18 cellular contexts compared by ENCODE assay signal in the genomic region with DNA sequence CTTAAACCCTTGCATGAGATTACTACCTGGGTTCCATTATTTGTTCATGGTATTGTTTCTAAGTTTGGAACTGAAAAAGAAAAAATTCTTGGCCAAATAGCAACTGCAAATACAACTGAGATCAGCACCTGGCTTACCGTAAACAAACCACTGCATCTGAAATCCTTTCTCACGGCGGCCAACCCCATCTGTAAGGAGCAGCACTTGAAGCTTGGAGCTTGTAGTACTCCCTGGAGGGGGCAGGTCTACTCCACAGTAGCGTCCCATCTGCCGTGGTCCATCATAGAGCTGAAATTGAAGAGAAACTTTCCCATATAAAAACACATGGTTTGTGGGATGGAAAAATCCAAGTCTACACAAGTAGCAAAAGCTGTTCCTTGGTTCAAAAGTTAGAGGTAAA.
DNase-seq lines count a peak whose midpoint lies in the region; ATAC-seq, FAIRE-seq and TF ChIP-seq lines count a peak whose summit lies in the region.
"Had no signal": no experiment of that assay in that cellular context is flagged by ENCODE, and none has a peak within 500 bp of the region (broad histone marks: within the 10 kb centered on the region; RNA-seq: fewer than 3 reads in every experiment).

No MANE protein-coding gene starts in this region.

- H3K27ac ChIP-seq in CD4-positive, CD25-positive, alpha-beta regulatory T cell (ENCODE audit: insufficient read depth, low read length, poor library complexity, severe bottlenecking): no peak overlapping the region
- no peak overlapping the region for H3K27ac ChIP-seq in H1 (ENCODE audit: low read depth, low read length)

- no peak overlapping the region for H3K4me3 Mint-ChIP-seq in CD4-positive, CD25-positive, alpha-beta regulatory T cell
- H3K4me3 Mint-ChIP-seq in activated naive CD4-positive, alpha-beta T cell treated with anti-CD3 and anti-CD28 coated beads for 36 hours: no peak overlapping the region
- H3K4me3 Mint-ChIP-seq: GM23338 had no signal

- POLR2A ChIA-PET in H1 (lab: Charles Lee; ENCODE audit: partially characterized antibody): no interaction called here

- no peak overlapping the region for H4K8ac ChIP-seq in H1 (ENCODE audit: extremely low read depth, insufficient read depth, low read length)

- H3K4me3 ChIP-seq in CD4-positive, CD25-positive, alpha-beta regulatory T cell (ENCODE audit: low read depth, low read length): no peak overlapping the region
- H3K4me3 ChIP-seq in H1 (ENCODE audit: extremely low read depth in 1 of 4, insufficient read depth in 2 of 4, low read depth in 3 of 4, low read length in 4 of 4): no peak overlapping the region
- H3K4me3 ChIP-seq: GM23338 had no signal

- no peak overlapping the region for H3K18ac ChIP-seq in H1 (ENCODE audit: extremely low read depth, low read length)

- FAIRE-seq in H1 (lab: Jason Lieb, UNC): no peak
- FAIRE-seq: GM12892 had no signal

- no peaks in the 10 kb centered on the region for H4K20me1 ChIP-seq in H1 (replicated peaks in 1 of 2; ENCODE audit: control insufficient read depth in 1 of 2, insufficient read depth in 2 of 2, low read length in 2 of 2)

- no peak for TF ChIP-seq POLR2A in H1 (IDR thresholded peaks at IDR 0.05; ENCODE audit: control extremely low read depth in 1 of 2, low read depth in 2 of 2, low read length in 2 of 2)

- H2AFZ ChIP-seq in H1 (ENCODE audit: low read length): no peak overlapping the region
- H2AFZ ChIP-seq: GM23338 had no signal

- TF ChIP-seq EP300 in H1 (IDR thresholded peaks at IDR 0.05; ENCODE audit: borderline replicate concordance in 1 of 2, low read depth in 2 of 2, low read length in 2 of 2): no peak

- no peak for TF ChIP-seq CTCF in H1 (IDR thresholded peaks at IDR 0.05; ENCODE audit: control extremely low read depth in 1 of 3, insufficient read depth in 1 of 3, low read depth in 1 of 3, low read length in 3 of 3)

- peak overlapping the region in 2 of 3 donors; percentile 55 to 62 for H3K27ac Mint-ChIP-seq in CD4-positive, CD25-positive, alpha-beta regulatory T cell
- H3K27ac Mint-ChIP-seq in activated naive CD4-positive, alpha-beta T cell treated with anti-CD3 and anti-CD28 coated beads for 36 hours: no peak overlapping the region
- H3K27ac Mint-ChIP-seq: GM23338 had no signal

- WGBS in H1 (ENCODE audit: extremely low coverage in 1 of 2, insufficient coverage in 1 of 2, insufficient read length in 1 of 2, insufficient replicate concordance in 2 of 2, low coverage in 1 of 2, low lambda C conversion rate in 2 of 2, missing lambda C conversion rate in 1 of 2), 2 experiments: 93% methylated on average over 5 of the region's 5 CpGs; no CpG with 5 or more reads in 1 of the 2 experiments

- intact Hi-C loops in activated naive CD4-positive, alpha-beta T cell treated with anti-CD3 and anti-CD28 coated beads for 36 hours (cut with micrococcal nuclease): no loop called here

- no peak overlapping the region for H3K9ac ChIP-seq in H1 (replicated peaks in 1 of 4; ENCODE audit: extremely low read depth in 1 of 4, low read depth in 3 of 4, low read length in 3 of 4)

- H2BK5ac ChIP-seq in H1 (ENCODE audit: low read depth, low read length): no peak overlapping the region

- H3K9me3 ChIP-seq in CD4-positive, CD25-positive, alpha-beta regulatory T cell (ENCODE audit: control insufficient read depth in 2 of 2, low read length in 2 of 2): no peaks in the 10 kb centered on the region
- H3K9me3 ChIP-seq in H1 (ENCODE audit: insufficient read depth in 2 of 2, low read depth in 1 of 2, low read length in 1 of 2): no peaks in the 10 kb centered on the region

- H3K79me2 ChIP-seq in H1 (ENCODE audit: control insufficient read depth in 1 of 2, insufficient read depth in 2 of 2, low read length in 2 of 2): no peaks in the 10 kb centered on the region

- no peaks in the 10 kb centered on the region for H3K36me3 ChIP-seq in CD4-positive, CD25-positive, alpha-beta regulatory T cell (ENCODE audit: control insufficient read depth, insufficient read depth, low read length)
- H3K36me3 ChIP-seq in H1 (ENCODE audit: control insufficient read depth in 2 of 4, insufficient read depth in 4 of 4, low read length in 3 of 4): no peaks in the 10 kb centered on the region

- H3K36me3 Mint-ChIP-seq in CD4-positive, CD25-positive, alpha-beta regulatory T cell: peaks cover 12% of the 10 kb centered on the region
- peaks cover 7% of the 10 kb centered on the region for H3K36me3 Mint-ChIP-seq in activated naive CD4-positive, alpha-beta T cell treated with anti-CD3 and anti-CD28 coated beads for 36 hours (ENCODE audit: low read depth)

- no peak for ATAC-seq in CD4-positive, CD25-positive, alpha-beta regulatory T cell (ENCODE audit: low read depth in 2 of 2)
- ATAC-seq: GM23338 had no signal

- no peak overlapping the region for H2BK120ac ChIP-seq in H1 (replicated peaks; ENCODE audit: low read depth, low read length)

- no peak overlapping the region for H3K23ac ChIP-seq in H1 (ENCODE audit: insufficient read length)

- H2BK20ac ChIP-seq in H1 (ENCODE audit: low read length): 0 out of 2 replicates have a peak overlapping the region, but pooled peaks have one; percentile 10

- H4K91ac ChIP-seq in H1 (replicated peaks; ENCODE audit: insufficient read length, low read length): no peak overlapping the region

- H3K79me1 ChIP-seq in H1 (ENCODE audit: low read depth, low read length): no peaks in the 10 kb centered on the region

- H3K23me2 ChIP-seq in H1 (ENCODE audit: low read depth, low read length): no peaks in the 10 kb centered on the region

- CTCF ChIA-PET in H1 (lab: Charles Lee; ENCODE audit: partially characterized antibody): interaction anchor here (0.6 kb wide), 1 partner anchor 49 kb away, joined by 3 read pairs; no protein-coding TSS in a partner anchor
- CTCF ChIA-PET in activated naive CD4-positive, alpha-beta T cell treated with anti-CD3 and anti-CD28 coated beads for 36 hours (lab: Charles Lee): no interaction called here

- no peak for DNase-seq in CD4-positive, CD25-positive, alpha-beta regulatory T cell
- DNase-seq in LHCN-M2 (ENCODE audit: low read depth) (peak; percentile 52), H1 (ENCODE audit: low read depth in 1 of 2, low spot score in 2 of 2) (peak in 1 of 2 experiments; percentile 7), myocyte (ENCODE audit: low read depth) (peak; percentile 57), D341Med (ENCODE audit: low spot score) (no peak), NCI-H2029 (lab: John Stamatoyannopoulos, UW) (no peak)
- DNase-seq in activated naive CD4-positive, alpha-beta T cell treated with anti-CD3 and anti-CD28 coated beads for 36 hours: no peak
- DNase-seq: AML-193; C1 segment of cervical spinal cord; HCEC 1CT; KG1; NCI-H1417; NCI-H187; NCI-H2107; NK-92 treated with Interleukin-12 subunit alpha and Interleukin-12 subunit beta, amount 100 ng/mL, for 24 hours; T-helper 1 cell had no signal

- H3K4me2 ChIP-seq in H1 (ENCODE audit: insufficient read depth in 1 of 2, low read depth in 2 of 2, low read length in 2 of 2): no peak overlapping the region
- H3K4me2 ChIP-seq: GM23338 had no signal

- no peak overlapping the region for H2BK12ac ChIP-seq in H1 (ENCODE audit: low read depth, low read length)

- H3K4me1 ChIP-seq in CD4-positive, CD25-positive, alpha-beta regulatory T cell (ENCODE audit: control insufficient read depth, insufficient read depth, low read length, poor library complexity, severe bottlenecking): peaks cover 19% of the 10 kb centered on the region
- H3K4me1 ChIP-seq in H1 (replicated peaks in 1 of 4; ENCODE audit: control insufficient read depth in 3 of 4, insufficient read depth in 4 of 4, low read length in 3 of 4): peaks cover 6 to 14% (median 12%) of the 10 kb centered on the region in 4 experiments; a peak in 6 of 7 replicates

- peak in 1 of 2 experiments; percentile 14; a peak in 1 of 4 replicates for TF ChIP-seq RAD21 in H1 (IDR thresholded peaks at IDR 0.05 in 1 of 2, conservative IDR thresholded peaks at IDR 0.05 in 1 of 2; ENCODE audit: low read depth in 2 of 2, low read length in 2 of 2)

- H3K4me1 Mint-ChIP-seq in CD4-positive, CD25-positive, alpha-beta regulatory T cell: peaks cover 6 to 34% (median 16%) of the 10 kb centered on the region in 4 donors
- H3K4me1 Mint-ChIP-seq in activated naive CD4-positive, alpha-beta T cell treated with anti-CD3 and anti-CD28 coated beads for 36 hours (ENCODE audit: low read depth): peaks cover 28% of the 10 kb centered on the region

- peaks cover 0 to 3% (median 0%) of the 10 kb centered on the region in 7 donors for H3K9me3 Mint-ChIP-seq in CD4-positive, CD25-positive, alpha-beta regulatory T cell
- peaks cover 4% of the 10 kb centered on the region for H3K9me3 Mint-ChIP-seq in activated naive CD4-positive, alpha-beta T cell treated with anti-CD3 and anti-CD28 coated beads for 36 hours

- H4K5ac ChIP-seq in H1 (ENCODE audit: insufficient read length, low read depth, low read length): no peak overlapping the region

- H3K14ac ChIP-seq in H1 (ENCODE audit: insufficient read length): no peak overlapping the region

- H2BK15ac ChIP-seq in H1 (ENCODE audit: low read length): no peak overlapping the region

- H2AK5ac ChIP-seq in H1 (ENCODE audit: low read depth, low read length): no peak overlapping the region

- H3K4ac ChIP-seq in H1 (replicated peaks; ENCODE audit: insufficient read length, low read depth, low read length): no peak overlapping the region

- no peaks in the 10 kb centered on the region for H3K27me3 ChIP-seq in CD4-positive, CD25-positive, alpha-beta regulatory T cell (ENCODE audit: control insufficient read depth, insufficient read depth, low read length)
- H3K27me3 ChIP-seq in H1 (replicated peaks in 1 of 4; ENCODE audit: control insufficient read depth in 3 of 4, extremely low read depth in 1 of 4, insufficient read depth in 3 of 4, low read length in 3 of 4): no peaks in the 10 kb centered on the region

- H3K56ac ChIP-seq in H1 (replicated peaks; ENCODE audit: insufficient read length, low read depth, low read length): no peak overlapping the region

- no peaks in the 10 kb centered on the region for H3K27me3 Mint-ChIP-seq in CD4-positive, CD25-positive, alpha-beta regulatory T cell
- peaks cover 2% of the 10 kb centered on the region for H3K27me3 Mint-ChIP-seq in activated naive CD4-positive, alpha-beta T cell treated with anti-CD3 and anti-CD28 coated beads for 36 hours (ENCODE audit: low read depth)

TF ChIP-seq in H1, 55 proteins besides CTCF, POLR2A, EP300 and RAD21:
- TF ChIP-seq RBBP5 (IDR thresholded peaks at IDR 0.05; ENCODE audit: borderline replicate concordance, low read depth, low read length) (no peak), HDAC6 (IDR thresholded peaks at IDR 0.05; ENCODE audit: low read depth, low read length) (no peak), YY1 (IDR thresholded peaks at IDR 0.05; ENCODE audit: low read depth, low read length) (no peak), TAF1 (IDR thresholded peaks at IDR 0.05; ENCODE audit: low read depth, low read length) (no peak), ASH2L (IDR thresholded peaks at IDR 0.05; ENCODE audit: low read length) (no peak), ZNF274 (IDR thresholded peaks at IDR 0.05; ENCODE audit: borderline replicate concordance, extremely low read depth, low read length) (no peak)

Comparison
In these comparisons a context has a peak if more than half of its experiments do, and no peak if none do; other contexts are left out.
1. DNase-seq: peak in LHCN-M2 (single experiment) and myocyte (single experiment); none in CD4-positive, CD25-positive, alpha-beta regulatory T cell (0 of 3), D341Med (single experiment), activated naive CD4-positive, alpha-beta T cell treated with anti-CD3 and anti-CD28 coated beads for 36 hours (single experiment) and NCI-H2029 (single experiment).